In the genomic region with DNA sequence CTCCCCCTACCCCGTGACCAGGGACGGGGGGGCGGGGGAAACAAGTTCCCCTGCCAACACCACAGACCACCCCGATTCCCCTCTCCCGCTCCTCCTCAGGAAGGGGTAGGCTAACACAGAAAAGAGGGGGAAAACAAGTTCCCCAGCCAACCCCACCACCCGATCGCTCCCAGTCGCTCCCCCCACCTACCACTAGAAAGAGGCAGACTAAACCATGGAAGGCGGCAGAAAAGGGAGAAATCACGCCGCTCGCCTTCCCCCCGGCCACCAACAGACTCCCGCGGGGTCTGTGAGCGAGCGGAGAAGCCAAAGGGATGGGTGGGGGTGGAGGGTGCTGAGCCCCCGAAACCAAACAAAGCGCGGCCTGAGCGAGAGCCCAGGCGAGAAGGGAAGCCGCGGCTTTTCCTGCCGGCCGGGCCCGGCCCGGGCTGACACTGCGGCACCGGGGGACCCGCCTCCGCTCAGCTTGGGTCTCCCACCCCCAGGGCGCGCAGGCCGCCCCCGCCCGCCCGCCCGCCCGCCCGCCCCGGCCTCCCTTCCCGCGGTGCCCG, we compare ENCODE assay signal across 1 cellular context.
TF ChIP-seq lines count a peak whose summit lies in the region.

No MANE protein-coding gene starts in this region.

TF ChIP-seq in HEK293, 187 proteins besides CTCF, POLR2A, EP300 and RAD21 (continued from another document):
- TF ChIP-seq PRDM10 (tag by site-specific recombination; IDR thresholded peaks at IDR 0.05) (peak; percentile 94), ZIC2 (tag by site-specific recombination; IDR thresholded peaks at IDR 0.05) (no peak), PRDM2 (tag by site-specific recombination; IDR thresholded peaks at IDR 0.05; ENCODE audit: borderline replicate concordance) (no peak), ZFP3 (tag by site-specific recombination; IDR thresholded peaks at IDR 0.05; ENCODE audit: low read depth) (no peak), ZNF585B (tag by site-specific recombination; IDR thresholded peaks at IDR 0.05) (no peak), KLF1 (tag by site-specific recombination; IDR thresholded peaks at IDR 0.05) (no peak), REPIN1 (tag by site-specific recombination; IDR thresholded peaks at IDR 0.05; ENCODE audit: low read depth) (no peak), GLI4 (tag by site-specific recombination; IDR thresholded peaks at IDR 0.05) (no peak), SP3 (tag by site-specific recombination; IDR thresholded peaks at IDR 0.05) (peak; percentile 52), KLF16 (tag by site-specific recombination; IDR thresholded peaks at IDR 0.05) (peak; percentile 61; the same call in 1 of the 2 replicates), ZNF266 (tag by site-specific recombination; IDR thresholded peaks at IDR 0.05; ENCODE audit: low read depth) (no peak)
